Comparison of ENCODE assay signal across 14 cellular contexts in the genomic region with DNA sequence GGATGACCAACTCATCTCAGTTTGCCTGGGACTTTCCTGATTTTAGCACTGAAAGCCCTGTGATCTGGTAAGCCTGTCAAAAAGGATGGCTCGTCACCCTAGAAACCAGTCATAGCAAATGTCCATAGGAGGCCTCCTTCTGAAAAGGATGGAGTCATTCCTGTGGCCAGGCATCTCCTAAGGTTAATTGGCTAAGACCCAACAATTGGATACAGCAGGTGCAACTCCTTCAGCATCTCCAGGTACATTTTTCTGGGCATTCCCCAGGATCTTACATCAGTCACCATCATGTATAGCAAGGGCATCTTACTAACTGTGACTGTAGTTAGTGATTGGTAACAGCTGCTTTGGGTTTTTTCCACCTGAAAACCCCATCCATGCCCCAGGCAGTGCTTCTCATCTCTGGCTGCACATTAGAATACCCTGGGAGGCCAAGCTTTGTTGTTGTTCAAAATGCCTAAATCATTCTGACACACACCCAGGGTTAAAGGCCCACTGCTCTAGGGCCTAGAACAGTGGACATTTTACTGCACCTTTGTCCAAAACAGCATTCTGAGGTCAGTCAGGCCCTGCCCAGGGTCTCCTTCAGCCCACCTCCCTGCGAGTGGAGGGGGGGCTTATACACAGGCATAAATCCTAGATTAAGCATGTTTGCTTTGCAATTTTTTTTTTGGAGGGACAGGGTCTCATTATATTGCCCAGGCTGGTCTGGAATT. TPM values are rescaled to one million over a fixed set of nuclear protein-coding genes. Genes with fewer than 3 reads are reported as not detected.
DNase-seq lines count a peak whose midpoint lies in the region; ATAC-seq, FAIRE-seq and TF ChIP-seq lines count a peak whose summit lies in the region.
"Had no signal": no experiment of that assay in that cellular context is flagged by ENCODE, and none has a peak within 500 bp of the region (broad histone marks: within the 10 kb centered on the region; RNA-seq: fewer than 3 reads in every experiment).

No MANE protein-coding gene starts in this region.

- TF ChIP-seq CTCF in A549 (IDR thresholded peaks at IDR 0.05), result no peak

- TF ChIP-seq RAD21 in A549 (conservative IDR thresholded peaks at IDR 0.05 in 1 of 2, IDR thresholded peaks at IDR 0.05 in 1 of 2), result no peak

- no peak for TF ChIP-seq POLR2A in A549 (IDR thresholded peaks at IDR 0.05; ENCODE audit: low read length)

- FAIRE-seq in A549 (lab: Jason Lieb, UNC), result no peak

- DNase-seq in A549 (ENCODE audit: low read depth in 1 of 2, low spot score in 1 of 2) (no peak), SHP77 treated with DMSO at 0.1 percent for 48 hours (lab: John Stamatoyannopoulos, UW) (no peak), DMS153 (lab: John Stamatoyannopoulos, UW) (no peak), SW 1271 (lab: John Stamatoyannopoulos, UW) (no peak), NCI-H2081 (lab: John Stamatoyannopoulos, UW) (no peak)
- DNase-seq: activated naive CD4-positive, alpha-beta T cell; cerebellar nuclear complex; DMS 273 treated with DMSO at 0.1 percent for 48 hours; GM23248; T-helper 2 cell had no signal

- H3K4me1 ChIP-seq in A549, result peaks cover 50% of the 10 kb centered on the region

- peak overlapping the region; percentile 71 to 78; a peak in 5 of 6 replicates for H3K27ac ChIP-seq in A549

- CTCF ChIA-PET in A549 (lab: Yijun Ruan, JAX), result interaction anchor here (0.6 to 2.6 kb wide), 6 partner anchors 22 to 97 kb away, joined by 3 to 11 read pairs (median 3); no protein-coding TSS in a partner anchor

- H3K4me2 ChIP-seq in A549, result no peak overlapping the region

- POLR2A ChIA-PET in A549 (lab: Yijun Ruan, JAX), result no interaction called here

- no peak for ATAC-seq in A549
- peak; percentile 64 for ATAC-seq in GM19023 (IDR thresholded peaks at IDR 0.05; ENCODE audit: unreplicated experiment)
- ATAC-seq in HG02678 (IDR thresholded peaks at IDR 0.05; ENCODE audit: unreplicated experiment), result peak; percentile 64
- ATAC-seq in HG03565 (IDR thresholded peaks at IDR 0.05; ENCODE audit: unreplicated experiment), result peak; percentile 45
- ATAC-seq: esophagus mucosa had no signal

- WGBS in A549 (ENCODE audit: missing lambda C conversion rate), result 66% methylated on average over 2 of the region's 2 CpGs

- no peak overlapping the region for H3K4me3 ChIP-seq in A549
- H3K4me3 ChIP-seq: GM23248 had no signal

- 0 out of 3 replicates have a peak, but pooled peaks cover 3% of the 10 kb centered on the region for H3K9me3 ChIP-seq in A549

- no peak for TF ChIP-seq EP300 in A549 (IDR thresholded peaks at IDR 0.05)

TF ChIP-seq in A549, 52 proteins besides CTCF, POLR2A, EP300 and RAD21:
- TF ChIP-seq, protein P1, sequence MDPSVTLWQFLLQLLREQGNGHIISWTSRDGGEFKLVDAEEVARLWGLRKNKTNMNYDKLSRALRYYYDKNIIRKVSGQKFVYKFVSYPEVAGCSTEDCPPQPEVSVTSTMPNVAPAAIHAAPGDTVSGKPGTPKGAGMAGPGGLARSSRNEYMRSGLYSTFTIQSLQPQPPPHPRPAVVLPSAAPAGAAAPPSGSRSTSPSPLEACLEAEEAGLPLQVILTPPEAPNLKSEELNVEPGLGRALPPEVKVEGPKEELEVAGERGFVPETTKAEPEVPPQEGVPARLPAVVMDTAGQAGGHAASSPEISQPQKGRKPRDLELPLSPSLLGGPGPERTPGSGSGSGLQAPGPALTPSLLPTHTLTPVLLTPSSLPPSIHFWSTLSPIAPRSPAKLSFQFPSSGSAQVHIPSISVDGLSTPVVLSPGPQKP (IDR thresholded peaks at IDR 0.05; ENCODE audit: low read depth, low read length), result no peak
- TF ChIP-seq NR3C1 (IDR thresholded peaks at IDR 0.05), result no peak

RNA-seq across cellular contexts. Expression of a gene that starts 28.3 kb away (rescaled TPM):
- 0.04 and 0.08 TPM in 2 replicates for polyA plus RNA-seq in A549 (2011; rRNA removed)
- polyA plus RNA-seq in A549 (2012; cell fraction: cytosol; rRNA removed), result 0.01 and 0.04 TPM in 2 replicates
- polyA plus RNA-seq in A549 (2012; cell fraction: nucleus; rRNA removed), result 0.02 TPM in 1 of 2 replicates, not detected in the other
- polyA plus RNA-seq in A549 (2017; fragmentation: RNase III; extraction: RNeasy Plus Mini Kit Qiagen cat#74134 plus additional on column Dnase treatment), result not detected in 3 replicates
- 0.50 and 0.73 TPM in 2 replicates for polyA minus RNA-seq in A549 (2011; rRNA and poly(A)+ RNA removed)

Comparison
In these comparisons a context has a peak if more than half of its experiments do, and no peak if none do; other contexts are left out.
1. ATAC-seq: peak in GM19023 (single experiment), HG02678 (single experiment) and HG03565 (single experiment); none in A549 (0 of 2).